11 cellular contexts compared by ENCODE assay signal in the genomic region with DNA sequence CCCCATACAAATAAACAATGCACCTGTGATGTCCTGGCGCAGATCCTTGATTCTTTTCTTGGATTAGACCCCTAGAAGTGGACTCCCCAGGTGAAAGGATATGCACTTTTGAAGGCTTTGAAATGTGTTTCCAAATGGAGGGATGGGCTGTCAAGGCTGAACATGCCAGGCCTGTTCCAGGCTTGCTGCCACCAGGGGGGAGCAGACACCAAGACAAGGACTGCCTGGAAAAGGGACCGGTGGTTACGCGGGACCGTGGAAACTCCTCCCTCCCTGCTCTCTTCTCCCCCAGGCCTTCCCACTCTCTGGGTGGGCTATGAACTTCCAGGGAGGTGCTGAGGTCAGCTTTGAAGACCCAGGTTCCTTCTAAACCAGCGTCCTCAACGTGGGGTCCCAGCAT. TPM values are rescaled to one million over a fixed set of nuclear protein-coding genes. Genes with fewer than 3 reads are reported as not detected.
DNase-seq lines count a peak whose midpoint lies in the region; ATAC-seq, FAIRE-seq and TF ChIP-seq lines count a peak whose summit lies in the region.
"Had no signal": no experiment of that assay in that cellular context is flagged by ENCODE, and none has a peak within 500 bp of the region (broad histone marks: within the 10 kb centered on the region; RNA-seq: fewer than 3 reads in every experiment).

No MANE protein-coding gene starts in this region.

- POLR2A ChIA-PET in Caco-2 (lab: Charles Lee): no interaction called here
- POLR2A ChIA-PET in CD8-positive, alpha-beta memory T cell (lab: Charles Lee): no interaction called here
- POLR2A ChIA-PET in CD8-positive, alpha-beta T cell (lab: Charles Lee): no interaction called here

- no peak for TF ChIP-seq POLR2A in gastrocnemius medialis (IDR thresholded peaks at IDR 0.05)

- H3K9ac ChIP-seq in astrocyte (ENCODE audit: low read length): no peak overlapping the region

- H3K4me3 ChIP-seq in Caco-2 (ENCODE audit: low read depth, low read length) (no peak overlapping the region), astrocyte (ENCODE audit: insufficient read depth, low read depth, low read length) (no peak overlapping the region), lower lobe of right lung (no peak overlapping the region), gastrocnemius medialis (no peak overlapping the region)
- H3K4me3 ChIP-seq in CD8-positive, alpha-beta memory T cell (ENCODE audit: low read length): no peak overlapping the region
- H3K4me3 ChIP-seq in CD8-positive, alpha-beta T cell (ENCODE audit: low read depth, low read length): no peak overlapping the region
- H3K4me3 ChIP-seq: tibial artery had no signal

- no peaks in the 10 kb centered on the region for H4K20me1 ChIP-seq in astrocyte (ENCODE audit: insufficient read depth, low read length)

- H3K9me3 ChIP-seq in Caco-2 (no peaks in the 10 kb centered on the region), astrocyte (ENCODE audit: insufficient read depth, low read depth, low read length) (no peaks in the 10 kb centered on the region), lower lobe of right lung (no peaks in the 10 kb centered on the region), gastrocnemius medialis (no peaks in the 10 kb centered on the region)
- no peaks in the 10 kb centered on the region for H3K9me3 ChIP-seq in CD8-positive, alpha-beta memory T cell (ENCODE audit: low read length)
- no peaks in the 10 kb centered on the region for H3K9me3 ChIP-seq in CD8-positive, alpha-beta T cell (ENCODE audit: low read length)
- H3K9me3 ChIP-seq: neutrophil, tibial artery had no signal

- TF ChIP-seq CTCF in Caco-2 (IDR thresholded peaks at IDR 0.05; ENCODE audit: insufficient read depth in 1 of 2, low read depth in 1 of 2, low read length in 1 of 2, severe bottlenecking in 1 of 2, unreplicated experiment in 1 of 2) (peak; percentile 69 to 82), astrocyte (IDR thresholded peaks at IDR 0.05; ENCODE audit: insufficient read depth, low read depth, low read length) (peak; percentile 81), lower lobe of right lung (IDR thresholded peaks at IDR 0.05) (peak; percentile 20), gastrocnemius medialis (IDR thresholded peaks at IDR 0.05 in 4 of 5, conservative IDR thresholded peaks at IDR 0.05 in 1 of 5) (no peak)
- TF ChIP-seq CTCF in CD8-positive, alpha-beta T cell (IDR thresholded peaks at IDR 0.05): no peak

- H3K36me3 ChIP-seq in Caco-2 (ENCODE audit: control insufficient read depth, insufficient read depth, low read length) (no peaks in the 10 kb centered on the region), astrocyte (ENCODE audit: insufficient read depth, low read length) (no peaks in the 10 kb centered on the region), lower lobe of right lung (peaks cover 8% of the 10 kb centered on the region), gastrocnemius medialis (no peaks in the 10 kb centered on the region)
- no peaks in the 10 kb centered on the region for H3K36me3 ChIP-seq in CD8-positive, alpha-beta memory T cell (ENCODE audit: insufficient read depth, low read length)
- no peaks in the 10 kb centered on the region for H3K36me3 ChIP-seq in CD8-positive, alpha-beta T cell (ENCODE audit: insufficient read depth, low read length)
- H3K36me3 ChIP-seq: neutrophil, tibial artery had no signal

- H3K4me2 ChIP-seq in astrocyte (ENCODE audit: low read length): no peak overlapping the region

- no peaks in the 10 kb centered on the region for H3K9me3 Mint-ChIP-seq in Caco-2 (ENCODE audit: unreplicated experiment)
- no peaks in the 10 kb centered on the region for H3K9me3 Mint-ChIP-seq in astrocyte (ENCODE audit: unreplicated experiment)
- no peaks in the 10 kb centered on the region for H3K9me3 Mint-ChIP-seq in CD8-positive, alpha-beta memory T cell
- H3K9me3 Mint-ChIP-seq in CD8-positive, alpha-beta T cell: no peaks in the 10 kb centered on the region

- H3K4me1 ChIP-seq in Caco-2 (no peaks in the 10 kb centered on the region), astrocyte (ENCODE audit: insufficient read depth, low read length) (no peaks in the 10 kb centered on the region), lower lobe of right lung (no peaks in the 10 kb centered on the region), gastrocnemius medialis (no peaks in the 10 kb centered on the region)
- H3K4me1 ChIP-seq in CD8-positive, alpha-beta memory T cell (ENCODE audit: insufficient read depth, low read length): no peaks in the 10 kb centered on the region
- no peaks in the 10 kb centered on the region for H3K4me1 ChIP-seq in CD8-positive, alpha-beta T cell (ENCODE audit: insufficient read depth, low read length)
- H3K4me1 ChIP-seq: tibial artery had no signal

- DNase-seq in Caco-2: peak; percentile 61 to 74
- DNase-seq in HPDE6-E6E7 (ENCODE audit: extremely low spot score): peak; percentile 64
- peak; percentile 16 for DNase-seq in astrocyte (ENCODE audit: low read depth)
- no peak for DNase-seq in lower lobe of right lung
- no peak for DNase-seq in gastrocnemius medialis
- no peak for DNase-seq in ureter (ENCODE audit: low spot score)
- no peak for DNase-seq in CD8-positive, alpha-beta memory T cell
- DNase-seq in CD8-positive, alpha-beta T cell: no peak
- DNase-seq: amniotic stem cell, tibial artery had no signal

- CTCF ChIA-PET in Caco-2 (lab: Charles Lee): interaction anchor here (0.7 kb wide), 1 partner anchor 204 kb away, joined by 3 read pairs; no protein-coding TSS in a partner anchor
- CTCF ChIA-PET in CD8-positive, alpha-beta memory T cell (lab: Charles Lee): no interaction called here
- CTCF ChIA-PET in CD8-positive, alpha-beta T cell (lab: Charles Lee): no interaction called here

- H3K79me2 ChIP-seq in astrocyte (ENCODE audit: insufficient read depth, low read length): no peaks in the 10 kb centered on the region

- no peak overlapping the region for H3K27ac Mint-ChIP-seq in Caco-2 (ENCODE audit: unreplicated experiment)
- H3K27ac Mint-ChIP-seq in astrocyte (ENCODE audit: unreplicated experiment): no peak overlapping the region
- H3K27ac Mint-ChIP-seq in CD8-positive, alpha-beta memory T cell: no peak overlapping the region
- H3K27ac Mint-ChIP-seq in CD8-positive, alpha-beta T cell: no peak overlapping the region

- peak overlapping the region; percentile 60 for H2AFZ ChIP-seq in astrocyte (ENCODE audit: low read depth, low read length)

- H3K27me3 Mint-ChIP-seq in Caco-2 (ENCODE audit: insufficient read depth, unreplicated experiment) (peaks cover 3% of the 10 kb centered on the region), astrocyte (ENCODE audit: low read depth, unreplicated experiment) (peaks cover 72% of the 10 kb centered on the region)
- peaks cover 13 to 48% of the 10 kb centered on the region in 2 donors for H3K27me3 Mint-ChIP-seq in CD8-positive, alpha-beta memory T cell
- peaks cover 18% of the 10 kb centered on the region for H3K27me3 Mint-ChIP-seq in CD8-positive, alpha-beta T cell (ENCODE audit: low read depth)

- no peak for FAIRE-seq in astrocyte (lab: Jason Lieb, UNC)

- H3K36me3 Mint-ChIP-seq in Caco-2 (ENCODE audit: insufficient read depth, unreplicated experiment) (no peaks in the 10 kb centered on the region), astrocyte (ENCODE audit: low read depth, unreplicated experiment) (no peaks in the 10 kb centered on the region)
- H3K36me3 Mint-ChIP-seq in CD8-positive, alpha-beta memory T cell: no peaks in the 10 kb centered on the region
- no peaks in the 10 kb centered on the region for H3K36me3 Mint-ChIP-seq in CD8-positive, alpha-beta T cell

- no peak for ATAC-seq in lower lobe of right lung
- no peak for ATAC-seq in gastrocnemius medialis
- no peak for ATAC-seq in CD8-positive, alpha-beta T cell

- no peaks in the 10 kb centered on the region for H3K27me3 ChIP-seq in Caco-2 (replicated peaks; ENCODE audit: control insufficient read depth, insufficient read depth, low read length)
- peaks cover 32% of the 10 kb centered on the region for H3K27me3 ChIP-seq in astrocyte (ENCODE audit: insufficient read depth, low read length)
- H3K27me3 ChIP-seq in lower lobe of right lung (ENCODE audit: low read depth): peaks cover 8% of the 10 kb centered on the region
- peaks cover 0 to 10% (median 6%) of the 10 kb centered on the region in 3 donors for H3K27me3 ChIP-seq in gastrocnemius medialis
- H3K27me3 ChIP-seq in CD8-positive, alpha-beta memory T cell (ENCODE audit: insufficient read depth, low read length, poor library complexity, severe bottlenecking): no peaks in the 10 kb centered on the region
- H3K27me3 ChIP-seq in CD8-positive, alpha-beta T cell (ENCODE audit: insufficient read depth, low read length): no peaks in the 10 kb centered on the region

- BruUV-seq in Caco-2 (replicated peaks; lab: Mats Ljungman, UMichigan): no TSS peak

- H3K4me3 Mint-ChIP-seq in Caco-2 (ENCODE audit: unreplicated experiment) (no peak overlapping the region), astrocyte (ENCODE audit: unreplicated experiment) (no peak overlapping the region)
- H3K4me3 Mint-ChIP-seq in CD8-positive, alpha-beta memory T cell: no peak overlapping the region
- no peak overlapping the region for H3K4me3 Mint-ChIP-seq in CD8-positive, alpha-beta T cell

- H3K27ac ChIP-seq in astrocyte (ENCODE audit: low read depth, low read length) (no peak overlapping the region), lower lobe of right lung (no peak overlapping the region), gastrocnemius medialis (no peak overlapping the region)
- no peak overlapping the region for H3K27ac ChIP-seq in CD8-positive, alpha-beta memory T cell (ENCODE audit: low read depth, low read length)
- H3K27ac ChIP-seq in CD8-positive, alpha-beta T cell (ENCODE audit: low read depth, low read length): no peak overlapping the region
- H3K27ac ChIP-seq: neutrophil, tibial artery had no signal

- in situ Hi-C loops in gastrocnemius medialis (cut with MboI; ENCODE audit: low sequenced_read_pairs in 4 of 4): no loop called here

- H3K4me1 Mint-ChIP-seq in Caco-2 (ENCODE audit: low read depth, unreplicated experiment) (no peaks in the 10 kb centered on the region), astrocyte (ENCODE audit: low read depth, unreplicated experiment) (no peaks in the 10 kb centered on the region)
- H3K4me1 Mint-ChIP-seq in CD8-positive, alpha-beta memory T cell: no peaks in the 10 kb centered on the region
- no peaks in the 10 kb centered on the region for H3K4me1 Mint-ChIP-seq in CD8-positive, alpha-beta T cell (ENCODE audit: low read depth)

- intact Hi-C loops in Caco-2 (cut with micrococcal nuclease; ENCODE audit: unreplicated experiment): loop anchor here (1.0 kb wide), 2 partner anchors 265 to 299 kb away; no protein-coding TSS in a partner anchor
- intact Hi-C loops in lower lobe of right lung (cut with DNase I): no loop called here
- intact Hi-C loops in gastrocnemius medialis (cut with DNase I; ENCODE audit: low total_unique reads): no loop called here
- intact Hi-C loops in CD8-positive, alpha-beta T cell (cut with DNase I, micrococcal nuclease): no loop called here

RNA-seq across cellular contexts. Expression of gene C1QB, which starts 12.7 kb away (rescaled TPM):
- total RNA-seq in Caco-2 (2022) (not detected in 2 replicates), astrocyte (not detected in 2 replicates), lower lobe of right lung (1,524 TPM), gastrocnemius medialis (10 to 100 TPM; 30.6 to 97.2 (median 74.5) TPM), ureter (92.9 TPM)
- under 1 TPM; 0.20 to 0.53 TPM for total RNA-seq in CD8-positive, alpha-beta memory T cell
- not detected for polyA plus RNA-seq in CD8-positive, alpha-beta memory T cell
- total RNA-seq in CD8-positive, alpha-beta T cell: not detected

RNA-seq across cellular contexts. Expression of gene C1QC, which starts 22.3 kb away (rescaled TPM):
- total RNA-seq in Caco-2 (2022) (not detected in 2 replicates), astrocyte (not detected in 2 replicates), lower lobe of right lung (800 TPM), gastrocnemius medialis (10 to 100 TPM; 12.9 to 66.3 (median 33.5) TPM), ureter (85.3 TPM)
- 1 to 10 TPM in 1 of 2 experiments, under 1 TPM in 1; 0.93 to 1.4 TPM for total RNA-seq in CD8-positive, alpha-beta memory T cell
- polyA plus RNA-seq in CD8-positive, alpha-beta memory T cell: not detected
- not detected for total RNA-seq in CD8-positive, alpha-beta T cell

RNA-seq across cellular contexts. Expression of gene C1QA, which starts 29.3 kb away (rescaled TPM):
- total RNA-seq in Caco-2 (2022): not detected in 2 replicates
- total RNA-seq in astrocyte: not detected in 2 replicates
- total RNA-seq in lower lobe of right lung: 935 TPM
- 10 to 100 TPM; 14.3 to 64.4 (median 33.0) TPM for total RNA-seq in gastrocnemius medialis
- 64.0 TPM for total RNA-seq in ureter
- total RNA-seq in CD8-positive, alpha-beta memory T cell: under 1 TPM; 0.22 to 0.53 TPM
- not detected for polyA plus RNA-seq in CD8-positive, alpha-beta memory T cell
- total RNA-seq in CD8-positive, alpha-beta T cell: not detected

RNA-seq across cellular contexts. Expression of gene EPHB2, which starts 44.9 kb away (rescaled TPM):
- total RNA-seq in Caco-2 (2022): 30.1 and 31.5 TPM in 2 replicates
- total RNA-seq in astrocyte: 7.5 and 8.4 TPM in 2 replicates
- 5.0 TPM for total RNA-seq in lower lobe of right lung
- total RNA-seq in gastrocnemius medialis: under 1 TPM in 3 of 4 donors, not detected in 1; 0.07 to 0.58 (median 0.24) TPM
- 14.6 TPM for total RNA-seq in ureter
- total RNA-seq in CD8-positive, alpha-beta memory T cell: under 1 TPM; 0.22 to 0.33 TPM
- polyA plus RNA-seq in CD8-positive, alpha-beta memory T cell: not detected
- total RNA-seq in CD8-positive, alpha-beta T cell: not detected

Comparison
In these comparisons a context has a peak if more than half of its experiments do, and no peak if none do; other contexts are left out.
1. DNase-seq: peak in Caco-2 (2 of 2), HPDE6-E6E7 (single experiment) and astrocyte (single experiment); none in lower lobe of right lung (single experiment), gastrocnemius medialis (0 of 2), ureter (single experiment), CD8-positive, alpha-beta memory T cell (0 of 5) and CD8-positive, alpha-beta T cell (0 of 7).
2. CTCF ChIP-seq: peak in Caco-2 (2 of 2), astrocyte (single experiment) and lower lobe of right lung (single experiment); none in gastrocnemius medialis (0 of 5) and CD8-positive, alpha-beta T cell (single experiment).
3. RNA of gene C1QB, which starts 12.7 kb away (total RNA-seq): 1,524 TPM in lower lobe of right lung (single experiment), 92.9 TPM in ureter (single experiment) and 30.6 to 97.2 TPM in gastrocnemius medialis; 0.20 to 0.53 TPM in CD8-positive, alpha-beta memory T cell, not detected in Caco-2, not detected in astrocyte and not detected in CD8-positive, alpha-beta T cell; every median in the first group is over 10 times any median in the second.
4. RNA of gene C1QC, which starts 22.3 kb away (total RNA-seq): 800 TPM in lower lobe of right lung (single experiment), 85.3 TPM in ureter (single experiment) and 12.9 to 66.3 TPM in gastrocnemius medialis; 0.93 to 1.4 TPM in CD8-positive, alpha-beta memory T cell, not detected in Caco-2, not detected in astrocyte and not detected in CD8-positive, alpha-beta T cell; every median in the first group is over 4 times any median in the second.
5. RNA of gene C1QA, which starts 29.3 kb away (total RNA-seq): 935 TPM in lower lobe of right lung (single experiment); 64.0 TPM in ureter (single experiment), 14.3 to 64.4 TPM in gastrocnemius medialis, 0.22 to 0.53 TPM in CD8-positive, alpha-beta memory T cell, not detected in astrocyte, not detected in Caco-2 and not detected in CD8-positive, alpha-beta T cell; every median in the first group is over 10 times any median in the second.